ENCODE assay signal across 9 cellular contexts in the genomic region with DNA sequence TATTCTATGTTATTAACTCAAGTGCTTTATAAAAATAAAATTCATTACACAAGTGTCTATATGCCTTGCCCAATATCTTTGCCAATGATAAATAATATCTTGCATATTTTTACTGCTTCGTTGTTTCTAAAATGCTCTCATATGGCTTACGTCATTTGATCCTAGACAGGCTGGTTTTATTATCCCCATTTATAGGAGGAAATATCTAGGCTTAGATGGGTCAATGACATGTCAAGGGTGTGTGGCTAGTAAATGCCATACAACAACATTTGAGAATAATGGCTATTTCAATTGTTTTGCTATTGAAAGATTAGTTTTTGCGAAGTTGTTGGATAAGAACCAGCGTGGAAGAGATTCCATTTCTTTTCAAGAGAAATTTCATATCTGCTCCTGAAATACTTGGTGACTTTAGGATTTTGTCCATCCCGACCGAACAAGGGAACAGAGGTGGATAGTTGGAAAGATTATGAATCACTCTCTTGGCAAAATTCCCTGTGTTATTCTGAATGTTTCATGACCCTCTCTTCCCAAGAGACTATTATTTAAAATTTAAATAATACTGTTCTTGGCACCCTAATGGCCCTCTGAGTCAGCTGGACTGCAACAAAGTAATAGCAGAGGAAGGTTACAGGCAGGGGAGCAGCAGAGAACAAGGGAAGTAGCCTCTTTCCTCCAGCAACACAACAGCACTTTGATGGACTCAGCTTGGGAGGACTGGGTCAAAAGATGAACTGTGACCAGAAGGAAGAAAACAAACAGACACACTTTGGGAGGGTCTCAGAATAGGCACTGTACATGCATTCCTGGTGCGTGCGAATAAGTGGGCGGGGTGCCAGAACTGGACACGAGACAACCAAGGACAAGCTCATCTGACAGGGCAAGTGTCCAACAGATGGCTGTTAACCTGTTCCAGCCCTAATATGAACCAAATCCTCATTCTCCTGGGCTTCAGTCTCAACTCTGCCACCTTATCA.
DNase-seq lines count a peak whose midpoint lies in the region; ATAC-seq, FAIRE-seq and TF ChIP-seq lines count a peak whose summit lies in the region.
"Had no signal": no experiment of that assay in that cellular context is flagged by ENCODE, and none has a peak within 500 bp of the region (broad histone marks: within the 10 kb centered on the region; RNA-seq: fewer than 3 reads in every experiment).

No MANE protein-coding gene starts in this region.

- H3K4me3 ChIP-seq in brain microvascular endothelial cell (ENCODE audit: low read depth, low read length) (no peak overlapping the region), kidney (ENCODE audit: low read length in 2 of 2) (no peak overlapping the region), suprapubic skin (no peak overlapping the region)
- no peak overlapping the region for H3K4me3 ChIP-seq in effector memory CD4-positive, alpha-beta T cell (ENCODE audit: insufficient read depth, low read depth, low read length, poor library complexity, severe bottlenecking)

- no peak for ATAC-seq in GM19328 (IDR thresholded peaks at IDR 0.05; ENCODE audit: unreplicated experiment)

- intact Hi-C loops in kidney (cut with DNase I) = no loop called here

- TF ChIP-seq POLR2A in suprapubic skin (IDR thresholded peaks at IDR 0.05) = no peak

- DNase-seq in HS-5 (ENCODE audit: low read depth) (peak; percentile 28), brain microvascular endothelial cell (peak; percentile 89), kidney (peak; percentile 87), suprapubic skin (ENCODE audit: low spot score in 2 of 2) (peak in 1 of 2 donors; percentile 91), NCI-H2081 (lab: John Stamatoyannopoulos, UW) (no peak)
- DNase-seq in effector memory CD4-positive, alpha-beta T cell = no peak
- no peak for DNase-seq in effector CD8-positive, alpha-beta T cell (lab: John Stamatoyannopoulos, UW)
- DNase-seq: posterior cingulate gyrus had no signal

- H3K4me1 ChIP-seq in kidney (ENCODE audit: control insufficient read depth in 1 of 2, insufficient read depth in 1 of 2, low read depth in 1 of 2, low read length in 2 of 2) = peaks cover 11 to 14% of the 10 kb centered on the region in 2 donors
- peaks cover 15% of the 10 kb centered on the region for H3K4me1 ChIP-seq in suprapubic skin
- no peaks in the 10 kb centered on the region for H3K4me1 ChIP-seq in effector memory CD4-positive, alpha-beta T cell (ENCODE audit: control insufficient read depth, insufficient read depth, low read length, poor library complexity, severe bottlenecking)

- 45% methylated on average over 10 of the region's 10 CpGs for WGBS in suprapubic skin

- no peaks in the 10 kb centered on the region for H3K27me3 ChIP-seq in brain microvascular endothelial cell (replicated peaks)
- H3K27me3 ChIP-seq in suprapubic skin = no peaks in the 10 kb centered on the region
- H3K27me3 ChIP-seq in effector memory CD4-positive, alpha-beta T cell (replicated peaks; ENCODE audit: control insufficient read depth, insufficient read depth, low read length, poor library complexity, severe bottlenecking) = no peaks in the 10 kb centered on the region

- H3K27ac ChIP-seq in brain microvascular endothelial cell (peak overlapping the region; percentile 93), kidney (ENCODE audit: low read depth in 2 of 2, low read length in 2 of 2) (peak overlapping the region in 1 of 2 donors; percentile 66), suprapubic skin (peak overlapping the region; percentile 70)
- no peak overlapping the region for H3K27ac ChIP-seq in effector memory CD4-positive, alpha-beta T cell (ENCODE audit: insufficient read depth, low read length, poor library complexity, severe bottlenecking)

- TF ChIP-seq EP300 in suprapubic skin (IDR thresholded peaks at IDR 0.05) = no peak

- TF ChIP-seq CTCF in brain microvascular endothelial cell (IDR thresholded peaks at IDR 0.05; ENCODE audit: low read depth, low read length, missing control alignments) = no peak
- TF ChIP-seq CTCF in kidney (IDR thresholded peaks at IDR 0.05; ENCODE audit: borderline replicate concordance, extremely low read depth, insufficient read depth) = no peak
- TF ChIP-seq CTCF in suprapubic skin (IDR thresholded peaks at IDR 0.05) = no peak

- no peak overlapping the region for H3K9ac ChIP-seq in kidney (ENCODE audit: low read length in 2 of 2)

- in situ Hi-C loops in brain microvascular endothelial cell (cut with HindIII; ENCODE audit: low pct_ligation_motif_present, low sequenced_read_pairs) = no loop called here

- H3K36me3 ChIP-seq in brain microvascular endothelial cell (replicated peaks) (no peaks in the 10 kb centered on the region), kidney (ENCODE audit: control insufficient read depth in 1 of 2, insufficient read depth in 2 of 2, low read length in 2 of 2) (no peaks in the 10 kb centered on the region), suprapubic skin (no peaks in the 10 kb centered on the region)
- no peaks in the 10 kb centered on the region for H3K36me3 ChIP-seq in effector memory CD4-positive, alpha-beta T cell (ENCODE audit: control insufficient read depth, insufficient read depth, low read length)

- peak; percentile 64 for FAIRE-seq in kidney (lab: Jason Lieb, UNC)

- H3K9me3 ChIP-seq in kidney (ENCODE audit: control insufficient read depth in 1 of 2, low read length in 2 of 2) (no peaks in the 10 kb centered on the region), suprapubic skin (no peaks in the 10 kb centered on the region)
- no peaks in the 10 kb centered on the region for H3K9me3 ChIP-seq in effector memory CD4-positive, alpha-beta T cell (ENCODE audit: control insufficient read depth, low read length)

Comparison
In these comparisons a context has a peak if more than half of its experiments do, and no peak if none do; other contexts are left out.
1. DNase-seq: peak in HS-5 (single experiment), brain microvascular endothelial cell (single experiment) and kidney (single experiment); none in effector memory CD4-positive, alpha-beta T cell (0 of 3), NCI-H2081 (0 of 2) and effector CD8-positive, alpha-beta T cell (single experiment).